In the genomic region with DNA sequence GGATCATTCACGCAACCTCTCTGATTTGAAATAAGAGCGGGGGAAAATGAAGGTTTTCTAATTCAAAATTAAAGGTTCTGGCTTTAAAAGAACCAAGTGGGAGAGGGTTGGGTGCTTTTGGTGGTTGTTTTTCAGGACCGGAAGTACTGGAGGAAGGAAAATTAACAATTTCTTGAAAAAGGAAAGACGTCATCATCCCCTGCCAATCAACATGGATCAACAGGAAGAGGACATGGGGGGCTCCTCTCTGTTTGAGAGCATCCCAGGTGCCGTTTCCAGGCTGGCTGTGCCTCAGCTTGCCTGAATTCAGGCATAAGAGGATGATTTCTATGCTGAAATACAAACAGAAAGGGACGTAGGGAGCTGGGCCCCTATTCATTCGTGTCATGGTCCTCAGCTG, we compare ENCODE assay signal across 1 cellular context.
TF ChIP-seq lines count a peak whose summit lies in the region.

No MANE protein-coding gene starts in this region.

TF ChIP-seq in H1, 55 proteins besides CTCF, POLR2A, EP300 and RAD21 (continued from another document):
- TF ChIP-seq HDAC2 (IDR thresholded peaks at IDR 0.05; ENCODE audit: borderline replicate concordance in 1 of 2, low read depth in 2 of 2, low read length in 2 of 2) (no peak), CREB1 (IDR thresholded peaks at IDR 0.05) (no peak), CTBP2 (IDR thresholded peaks at IDR 0.05; ENCODE audit: borderline replicate concordance, insufficient read depth, insufficient read length, low read length) (no peak), POU5F1 (IDR thresholded peaks at IDR 0.05; ENCODE audit: low read depth, low read length) (no peak), RXRA (IDR thresholded peaks at IDR 0.05; ENCODE audit: insufficient read depth, low read depth, low read length) (no peak), SIX5 (IDR thresholded peaks at IDR 0.05; ENCODE audit: low read depth, low read length) (no peak), JUND (IDR thresholded peaks at IDR 0.05; ENCODE audit: low read length) (no peak), ZNF274 (IDR thresholded peaks at IDR 0.05; ENCODE audit: borderline replicate concordance, extremely low read depth, low read length) (no peak), RFX5 (IDR thresholded peaks at IDR 0.05; ENCODE audit: borderline replicate concordance, low read depth, low read length) (no peak), SIRT6 (IDR thresholded peaks at IDR 0.05; ENCODE audit: low read length) (no peak)
- TF ChIP-seq, protein P1, sequence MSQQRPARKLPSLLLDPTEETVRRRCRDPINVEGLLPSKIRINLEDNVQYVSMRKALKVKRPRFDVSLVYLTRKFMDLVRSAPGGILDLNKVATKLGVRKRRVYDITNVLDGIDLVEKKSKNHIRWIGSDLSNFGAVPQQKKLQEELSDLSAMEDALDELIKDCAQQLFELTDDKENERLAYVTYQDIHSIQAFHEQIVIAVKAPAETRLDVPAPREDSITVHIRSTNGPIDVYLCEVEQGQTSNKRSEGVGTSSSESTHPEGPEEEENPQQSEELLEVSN (IDR thresholded peaks at IDR 0.05) = no peak
- TF ChIP-seq, protein P2, sequence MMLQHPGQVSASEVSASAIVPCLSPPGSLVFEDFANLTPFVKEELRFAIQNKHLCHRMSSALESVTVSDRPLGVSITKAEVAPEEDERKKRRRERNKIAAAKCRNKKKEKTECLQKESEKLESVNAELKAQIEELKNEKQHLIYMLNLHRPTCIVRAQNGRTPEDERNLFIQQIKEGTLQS (IDR thresholded peaks at IDR 0.05; ENCODE audit: insufficient read depth, low read depth, low read length) = no peak
